21 cellular contexts compared by ENCODE assay signal in the genomic region with DNA sequence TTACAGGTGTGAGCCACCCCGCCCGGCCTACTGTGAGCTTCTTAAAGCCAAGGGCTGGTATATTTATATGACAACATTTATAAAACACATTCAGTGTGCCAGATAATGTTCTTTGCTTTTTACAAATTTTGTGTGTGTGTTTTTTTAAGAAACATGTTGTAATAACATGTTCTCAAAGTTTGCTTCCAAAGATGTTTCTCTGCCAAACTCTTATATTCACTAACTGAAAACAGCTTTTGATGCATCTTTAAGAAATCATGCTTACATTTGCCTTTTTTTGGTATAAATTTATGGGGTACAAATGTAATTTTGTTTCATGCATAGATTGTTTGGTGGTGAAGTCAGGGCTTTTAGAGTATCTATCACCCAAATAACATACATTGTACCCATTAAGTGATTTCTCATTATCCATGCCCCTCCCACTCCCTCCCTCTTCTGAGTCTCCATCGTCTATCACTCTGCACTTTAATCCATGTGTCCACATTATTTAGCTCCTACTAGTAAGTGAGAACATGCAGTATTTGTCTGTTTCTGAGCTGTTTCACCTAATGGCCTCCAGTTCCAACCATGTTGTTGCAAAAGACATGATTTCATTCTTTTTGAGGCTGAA. TPM values are rescaled to one million over a fixed set of nuclear protein-coding genes. Genes with fewer than 3 reads are reported as not detected.
A peak's percentile ranks its signal among the peaks of the same experiment; 100 is the strongest.
DNase-seq lines count a peak whose midpoint lies in the region; ATAC-seq, FAIRE-seq and TF ChIP-seq lines count a peak whose summit lies in the region.
"Had no signal": no experiment of that assay in that cellular context is flagged by ENCODE, and none has a peak within 500 bp of the region (broad histone marks: within the 10 kb centered on the region; RNA-seq: fewer than 3 reads in every experiment).

No MANE protein-coding gene starts in this region.

- H4K20me1 ChIP-seq in GM12878 (ENCODE audit: control insufficient read depth, insufficient read depth) = no peaks in the 10 kb centered on the region
- H4K20me1 ChIP-seq: BLaER1 had no signal

- no peak for TF ChIP-seq CTCF in GM12878 (IDR thresholded peaks at IDR 0.05 in 2 of 3, conservative IDR thresholded peaks at IDR 0.05 in 1 of 3; ENCODE audit: control insufficient read depth in 2 of 3, extremely low read depth in 1 of 3, insufficient read depth in 1 of 3, low read depth in 3 of 3, low read length in 3 of 3)
- no peak for TF ChIP-seq CTCF in vagina (IDR thresholded peaks at IDR 0.05)

- peaks cover 9% of the 10 kb centered on the region for H3K4me1 ChIP-seq in GM12878 (ENCODE audit: control insufficient read depth, insufficient read depth, low read length)
- H3K4me1 ChIP-seq in vagina = peaks cover 27% of the 10 kb centered on the region
- H3K4me1 ChIP-seq: BLaER1, SJSA1 had no signal

- H3K27ac ChIP-seq in GM12878 (ENCODE audit: control insufficient read depth, insufficient read depth) = no peak overlapping the region
- peak overlapping the region; percentile 38 for H3K27ac ChIP-seq in vagina
- H3K27ac ChIP-seq: BLaER1, RWPE1, SJSA1 had no signal

- no peaks in the 10 kb centered on the region for H3K9me3 Mint-ChIP-seq in activated CD4-positive, alpha-beta memory T cell treated with anti-CD3 and anti-CD28 coated beads for 36 hours

- RAD21 ChIA-PET in GM12878 (lab: Charles Lee; ENCODE audit: unreplicated experiment) = interaction anchor here (1.4 kb wide), 1 partner anchor 13 kb away, joined by 3 read pairs; no protein-coding TSS in a partner anchor

- DNase-seq in GM12878 (ENCODE audit: low read depth, low spot score) (peak; percentile 21), vagina (ENCODE audit: extremely low spot score in 2 of 2) (no peak), CD1c-positive myeloid dendritic cell (ENCODE audit: extremely low spot score) (no peak)
- DNase-seq in stimulated activated naive CD4-positive, alpha-beta T cell (lab: John Stamatoyannopoulos, UW) = no peak
- no peak for DNase-seq in activated CD4-positive, alpha-beta memory T cell treated with anti-CD3 and anti-CD28 coated beads for 36 hours
- DNase-seq: DMS 273 treated with DMSO at 0.1 percent for 48 hours; KG1; NCI-H1092; NCI-H2107; NCI-H226; NCI-H69; NK-92 treated with Interleukin-12 subunit alpha and Interleukin-12 subunit beta, amount 100 ng/mL, for 24 hours; T-helper 9 cell had no signal

- TF ChIP-seq POLR2A in GM12878 (IDR thresholded peaks at IDR 0.05; ENCODE audit: low read depth, low read length) = no peak
- no peak for TF ChIP-seq POLR2A in vagina (IDR thresholded peaks at IDR 0.05)

- ATAC-seq in GM19328 (IDR thresholded peaks at IDR 0.05; ENCODE audit: unreplicated experiment) = peak; percentile 25
- peak; percentile 7 for ATAC-seq in HG02852 (IDR thresholded peaks at IDR 0.05; ENCODE audit: unreplicated experiment)
- peak; percentile 45 for ATAC-seq in GM12878

- no peak overlapping the region for H3K4me3 Mint-ChIP-seq in activated CD4-positive, alpha-beta memory T cell treated with anti-CD3 and anti-CD28 coated beads for 36 hours

- no peak overlapping the region for H3K4me2 ChIP-seq in GM12878 (ENCODE audit: control insufficient read depth, insufficient read depth)
- H3K4me2 ChIP-seq: BLaER1 had no signal

- H3K27me3 ChIP-seq in GM12878 (replicated peaks in 1 of 2; ENCODE audit: control insufficient read depth in 2 of 2, insufficient read depth in 2 of 2, low read length in 1 of 2) (no peaks in the 10 kb centered on the region), vagina (no peaks in the 10 kb centered on the region)
- H3K27me3 ChIP-seq: BLaER1, SJSA1 had no signal

- H3K27me3 Mint-ChIP-seq in activated CD4-positive, alpha-beta memory T cell treated with anti-CD3 and anti-CD28 coated beads for 36 hours = no peaks in the 10 kb centered on the region

- H3K9me3 ChIP-seq in GM12878 (replicated peaks; ENCODE audit: control insufficient read depth, insufficient read depth, low read length) (no peaks in the 10 kb centered on the region; the same call in 2 of the 3 replicates), vagina (no peaks in the 10 kb centered on the region)
- H3K9me3 ChIP-seq: SJSA1 had no signal

- no peaks in the 10 kb centered on the region for H3K79me2 ChIP-seq in GM12878 (ENCODE audit: control insufficient read depth, insufficient read depth, low read length)

- no peak overlapping the region for H3K4me3 ChIP-seq in GM12878
- H3K4me3 ChIP-seq in vagina = no peak overlapping the region
- H3K4me3 ChIP-seq: BLaER1, SJSA1 had no signal

- TF ChIP-seq RAD21 in GM12878 (IDR thresholded peaks at IDR 0.05; ENCODE audit: insufficient read depth, low read depth, low read length) = no peak

- intact Hi-C loops in GM12878 (cut with micrococcal nuclease; ENCODE audit: unreplicated experiment) (no loop called here), vagina (cut with DNase I) (no loop called here)
- intact Hi-C loops in activated CD4-positive, alpha-beta memory T cell treated with anti-CD3 and anti-CD28 coated beads for 36 hours (cut with micrococcal nuclease) = no loop called here

- SMC1A ChIA-PET in GM12878 (lab: Charles Lee; ENCODE audit: uncharacterized antibody, unreplicated experiment) = interaction anchor here (1.4 kb wide), 1 partner anchor 29 kb away, joined by 3 read pairs; no protein-coding TSS in a partner anchor

- no peak overlapping the region for H3K27ac Mint-ChIP-seq in activated CD4-positive, alpha-beta memory T cell treated with anti-CD3 and anti-CD28 coated beads for 36 hours

- no peaks in the 10 kb centered on the region for H3K36me3 Mint-ChIP-seq in activated CD4-positive, alpha-beta memory T cell treated with anti-CD3 and anti-CD28 coated beads for 36 hours

- no peak for FAIRE-seq in GM12878 (lab: Jason Lieb, UNC)
- FAIRE-seq: GM18507 had no signal

- POLR2A ChIA-PET in GM12878 (lab: Charles Lee) = no interaction called here
- POLR2A ChIA-PET in activated CD4-positive, alpha-beta memory T cell treated with anti-CD3 and anti-CD28 coated beads for 36 hours (lab: Charles Lee) = no interaction called here

- no TSS peak for BruUV-seq in GM12878 (replicated peaks; lab: Mats Ljungman, UMichigan)

- no peak for TF ChIP-seq EP300 in GM12878 (IDR thresholded peaks at IDR 0.05; ENCODE audit: borderline replicate concordance in 1 of 2, control insufficient read depth in 1 of 2, low read depth in 2 of 2, low read length in 2 of 2)

- 71% methylated on average over 3 of the region's 3 CpGs for WGBS in GM12878 (ENCODE audit: insufficient coverage, insufficient replicate concordance, low lambda C conversion rate, missing lambda C conversion rate)

- CTCF ChIA-PET in GM12878 (lab: Yijun Ruan, JAX) = interaction anchor here (1.0 to 1.2 kb wide), 2 partner anchors 14 to 46 kb away, joined by 4 read pairs; no protein-coding TSS in a partner anchor
- CTCF ChIA-PET in activated CD4-positive, alpha-beta memory T cell treated with anti-CD3 and anti-CD28 coated beads for 36 hours (lab: Charles Lee) = interaction anchor here (1.0 kb wide), 1 partner anchor 46 kb away, joined by 3 read pairs; no protein-coding TSS in a partner anchor

- in situ Hi-C loops in GM12878 (cut with MboI) = no loop called here

- no peaks in the 10 kb centered on the region for H3K4me1 Mint-ChIP-seq in activated CD4-positive, alpha-beta memory T cell treated with anti-CD3 and anti-CD28 coated beads for 36 hours (ENCODE audit: low read depth)

- H3K36me3 ChIP-seq in GM12878 (ENCODE audit: control insufficient read depth in 2 of 2, insufficient read depth in 2 of 2, low read length in 1 of 2) (no peaks in the 10 kb centered on the region), vagina (no peaks in the 10 kb centered on the region)
- H3K36me3 ChIP-seq: BLaER1, SJSA1 had no signal

- H2AFZ ChIP-seq in GM12878 (ENCODE audit: control insufficient read depth, low read depth, low read length) = no peak overlapping the region

- H3K9ac ChIP-seq in GM12878 (ENCODE audit: control insufficient read depth, insufficient read depth, low read length) = no peak overlapping the region
- H3K9ac ChIP-seq: BLaER1 had no signal

TF ChIP-seq in GM12878, 131 proteins besides CTCF, POLR2A, EP300 and RAD21 (continues in another document):
- TF ChIP-seq POU2F2 (IDR thresholded peaks at IDR 0.05; ENCODE audit: borderline replicate concordance, low read depth, low read length) = no peak
- TF ChIP-seq, protein P1, sequence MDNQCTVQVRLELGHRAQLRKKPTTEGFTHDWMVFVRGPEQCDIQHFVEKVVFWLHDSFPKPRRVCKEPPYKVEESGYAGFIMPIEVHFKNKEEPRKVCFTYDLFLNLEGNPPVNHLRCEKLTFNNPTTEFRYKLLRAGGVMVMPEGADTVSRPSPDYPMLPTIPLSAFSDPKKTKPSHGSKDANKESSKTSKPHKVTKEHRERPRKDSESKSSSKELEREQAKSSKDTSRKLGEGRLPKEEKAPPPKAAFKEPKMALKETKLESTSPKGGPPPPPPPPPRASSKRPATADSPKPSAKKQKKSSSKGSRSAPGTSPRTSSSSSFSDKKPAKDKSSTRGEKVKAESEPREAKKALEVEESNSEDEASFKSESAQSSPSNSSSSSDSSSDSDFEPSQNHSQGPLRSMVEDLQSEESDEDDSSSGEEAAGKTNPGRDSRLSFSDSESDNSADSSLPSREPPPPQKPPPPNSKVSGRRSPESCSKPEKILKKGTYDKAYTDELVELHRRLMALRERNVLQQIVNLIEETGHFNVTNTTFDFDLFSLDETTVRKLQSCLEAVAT (IDR thresholded peaks at IDR 0.05) = no peak

RNA-seq across cellular contexts. Expression of a gene that starts 30.8 kb away (rescaled TPM):
- not detected in 2 replicates for total RNA-seq in GM12878 (2013; cell fraction: nucleolus; rRNA removed)
- total RNA-seq in GM12878 (2014; rRNA removed) (0.27 and 0.40 TPM in 2 replicates), GM12878 (2014; rRNA removed; fragmentation: Illumina TruSeq; extraction: Trizol) (0.27 and 0.60 TPM in 2 replicates), GM12878 (2021) (not detected in 2 replicates), vagina (4.4 TPM)
- not detected for polyA plus RNA-seq in GM12878 (2011; ENCODE audit: low read depth)
- polyA plus RNA-seq in GM12878 (2011; rRNA removed) (0.61 and 0.73 TPM in 2 replicates), GM12878 (2014; fragmentation: Illumina TruSeq; extraction: Trizol) (0.13 and 2.4 TPM in 2 replicates), GM12878 (2014; fragmentation: Nextera tagmentation; extraction: Ambion mirVana) (1 to 10 TPM in 1 of 2 experiments, under 1 TPM in 1; 0.61 to 1.0 TPM), GM12878 (2014; rRNA removed) (0.30 and 0.49 TPM in 2 replicates), GM12878 (2016; fragmentation: Nextera tagmentation; extraction: Ambion mirVana) (under 1 TPM; 0.66 to 0.88 TPM)
- 0.81 and 1.3 TPM in 2 replicates for polyA plus RNA-seq in GM12878 (2011; cell fraction: cytosol; rRNA removed)
- polyA plus RNA-seq in GM12878 (2011; cell fraction: nucleus; rRNA removed) = 0.39 TPM in 1 of 2 replicates, not detected in the other
- 0.58 and 0.86 TPM in 2 replicates for polyA plus RNA-seq in GM12878 (2012)
- polyA minus RNA-seq in GM12878 (2011; rRNA and poly(A)+ RNA removed) = not detected in 2 replicates
- polyA minus RNA-seq in GM12878 (2011; cell fraction: cytosol; rRNA and poly(A)+ RNA removed) = not detected in 2 replicates
- not detected in 2 replicates for polyA minus RNA-seq in GM12878 (2011; cell fraction: nucleus; rRNA and poly(A)+ RNA removed)
- under 1 TPM in 1 of 2 experiments, not detected in 1; 0.51 TPM for total RNA-seq in activated CD4-positive, alpha-beta memory T cell treated with anti-CD3 and anti-CD28 coated beads for 36 hours
- total RNA-seq: M059J, SJSA1 had no signal
- polyA plus RNA-seq: AG04450 had no signal
